ENCODE assay signal across 8 cellular contexts in the genomic region with DNA sequence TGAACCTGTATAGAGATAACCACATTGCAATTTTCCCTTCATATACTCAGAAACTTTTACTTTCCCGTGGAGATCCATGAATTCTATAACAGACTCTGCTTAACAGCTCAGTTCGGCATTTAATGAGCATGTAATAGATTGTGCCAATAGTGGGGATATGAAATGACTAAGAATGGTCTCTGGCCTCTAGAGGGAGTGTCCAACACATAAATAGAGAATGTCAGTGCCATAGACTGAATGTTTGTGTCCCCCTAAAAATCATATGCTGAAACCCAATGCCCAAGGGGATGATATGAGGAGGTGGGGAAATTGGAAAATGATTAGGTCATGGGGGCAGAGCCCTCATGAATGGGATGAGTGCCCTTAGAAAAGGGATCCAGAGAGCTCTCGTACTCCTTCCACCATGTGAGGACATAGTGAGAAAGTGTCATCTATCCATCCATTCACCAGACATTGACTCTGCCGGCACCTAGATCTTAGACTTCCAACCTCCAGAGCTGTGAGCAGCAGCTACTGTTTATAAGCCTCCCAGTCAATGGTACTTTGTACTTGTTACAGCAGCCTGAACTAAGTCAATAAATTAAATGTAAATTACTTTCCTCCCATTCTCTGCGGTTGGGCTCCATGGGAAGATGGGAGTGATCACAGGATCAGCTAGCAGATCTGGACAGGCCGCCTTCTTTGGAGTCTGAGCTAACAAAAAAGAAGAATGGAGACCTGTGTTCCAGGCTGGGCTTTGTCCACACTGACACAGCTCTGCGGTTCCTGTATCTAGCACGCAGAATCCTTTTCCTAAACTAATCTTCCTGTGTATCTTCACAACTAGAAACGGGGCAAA. TPM values are rescaled to one million over a fixed set of nuclear protein-coding genes. Genes with fewer than 3 reads are reported as not detected.
DNase-seq lines count a peak whose midpoint lies in the region; ATAC-seq and TF ChIP-seq lines count a peak whose summit lies in the region.

No MANE protein-coding gene starts in this region.

- H3K27ac Mint-ChIP-seq in endodermal cell: no peak overlapping the region
- H3K27ac Mint-ChIP-seq in stimulated activated effector memory CD8-positive, alpha-beta T cell treated with anti-CD3 and anti-CD28 coated beads, Interleukin-12 subunit alpha, Interleukin-12 subunit beta, amount 100 ng/mL, for 72 hours: no peak overlapping the region

- peak overlapping the region; percentile 70 to 87 (median 80); a peak in 21 of 22 replicates for H3K27ac ChIP-seq in BLaER1 treated with 17β-estradiol and CSF1 and Interleukin-3, amounts not matched to agents 10 nM and 100 nM
- H3K27ac ChIP-seq in endodermal cell (ENCODE audit: low read depth, low read length): no peak overlapping the region

- H4K20me1 ChIP-seq in BLaER1 treated with 17β-estradiol and CSF1 and Interleukin-3, amounts not matched to agents 10 nM and 100 nM: no peaks in the 10 kb centered on the region

- H3K9me3 ChIP-seq in BLaER1 treated with 17β-estradiol and CSF1 and Interleukin-3, amounts not matched to agents 10 nM and 100 nM (replicated peaks in 1 of 11): peaks cover 0 to 42% (median 9%) of the 10 kb centered on the region in 11 experiments; a peak in 13 of 22 replicates
- no peaks in the 10 kb centered on the region for H3K9me3 ChIP-seq in endodermal cell (ENCODE audit: control insufficient read depth, low read length)

- DNase-seq in NCI-H2107 (lab: John Stamatoyannopoulos, UW): peak; percentile 7
- DNase-seq in endodermal cell: no peak
- no peak for DNase-seq in stimulated activated effector memory CD8-positive, alpha-beta T cell treated with anti-CD3 and anti-CD28 coated beads, Interleukin-12 subunit alpha, Interleukin-12 subunit beta, amount 100 ng/mL, for 72 hours (ENCODE audit: low spot score in 2 of 2)
- DNase-seq in superior temporal gyrus (ENCODE audit: extremely low spot score): no peak
- no peak for DNase-seq in activated CD4-positive, CD25-positive, alpha-beta regulatory T cell (lab: John Stamatoyannopoulos, UW)
- no peak for DNase-seq in NK-92 treated with Interleukin-12 subunit alpha and Interleukin-12 subunit beta, amount 100 ng/mL, for 24 hours (lab: John Stamatoyannopoulos, UW)

- peak; percentile 56 for ATAC-seq in GM19455 (IDR thresholded peaks at IDR 0.05; ENCODE audit: unreplicated experiment)
- peak; percentile 60 for ATAC-seq in stimulated activated effector memory CD8-positive, alpha-beta T cell treated with anti-CD3 and anti-CD28 coated beads, Interleukin-12 subunit alpha, Interleukin-12 subunit beta, amount 100 ng/mL, for 72 hours

- H3K36me3 Mint-ChIP-seq in endodermal cell (ENCODE audit: low read depth): no peaks in the 10 kb centered on the region
- H3K36me3 Mint-ChIP-seq in stimulated activated effector memory CD8-positive, alpha-beta T cell treated with anti-CD3 and anti-CD28 coated beads, Interleukin-12 subunit alpha, Interleukin-12 subunit beta, amount 100 ng/mL, for 72 hours: peaks cover 1% of the 10 kb centered on the region

- peaks cover 0 to 7% (median 0%) of the 10 kb centered on the region in 11 experiments; a peak in 1 of 22 replicates for H3K36me3 ChIP-seq in BLaER1 treated with 17β-estradiol and CSF1 and Interleukin-3, amounts not matched to agents 10 nM and 100 nM
- no peaks in the 10 kb centered on the region for H3K36me3 ChIP-seq in endodermal cell (ENCODE audit: control insufficient read depth, insufficient read depth, low read length)

- WGBS in endodermal cell (ENCODE audit: insufficient coverage in 1 of 2, insufficient read length in 1 of 2), 2 experiments: 91 to 98% methylated on average over 5 to 9 of the region's 9 CpGs

- H3K9me3 Mint-ChIP-seq in endodermal cell: no peaks in the 10 kb centered on the region
- H3K9me3 Mint-ChIP-seq in stimulated activated effector memory CD8-positive, alpha-beta T cell treated with anti-CD3 and anti-CD28 coated beads, Interleukin-12 subunit alpha, Interleukin-12 subunit beta, amount 100 ng/mL, for 72 hours: no peaks in the 10 kb centered on the region

- H3K4me2 ChIP-seq in BLaER1 treated with 17β-estradiol and CSF1 and Interleukin-3, amounts not matched to agents 10 nM and 100 nM: peak overlapping the region; percentile 30 to 70 (median 54)

- peak; percentile 44 for TF ChIP-seq CTCF in endodermal cell (conservative IDR thresholded peaks at IDR 0.05)

- no peak overlapping the region for H3K4me3 ChIP-seq in BLaER1 treated with 17β-estradiol and CSF1 and Interleukin-3, amounts not matched to agents 10 nM and 100 nM
- no peak overlapping the region for H3K4me3 ChIP-seq in endodermal cell (ENCODE audit: low read length)

- H3K27me3 Mint-ChIP-seq in endodermal cell (ENCODE audit: insufficient read depth): no peaks in the 10 kb centered on the region

- no peak overlapping the region for H3K4me3 Mint-ChIP-seq in endodermal cell
- H3K4me3 Mint-ChIP-seq in stimulated activated effector memory CD8-positive, alpha-beta T cell treated with anti-CD3 and anti-CD28 coated beads, Interleukin-12 subunit alpha, Interleukin-12 subunit beta, amount 100 ng/mL, for 72 hours: no peak overlapping the region

- H3K27me3 ChIP-seq in BLaER1 treated with 17β-estradiol and CSF1 and Interleukin-3, amounts not matched to agents 10 nM and 100 nM: no peaks in the 10 kb centered on the region
- no peaks in the 10 kb centered on the region for H3K27me3 ChIP-seq in endodermal cell (ENCODE audit: control insufficient read depth, insufficient read depth, low read length, poor library complexity, severe bottlenecking)

- peak overlapping the region in 10 of 11 experiments; percentile 30 to 73 (median 60); a peak in 14 of 22 replicates for H3K9ac ChIP-seq in BLaER1 treated with 17β-estradiol and CSF1 and Interleukin-3, amounts not matched to agents 10 nM and 100 nM
- H3K9ac ChIP-seq in endodermal cell (ENCODE audit: extremely low read depth, low read length, poor library complexity, severe bottlenecking): no peak overlapping the region

- H3K4me1 Mint-ChIP-seq in endodermal cell: peaks cover 4% of the 10 kb centered on the region
- peaks cover under 1% of the 10 kb centered on the region for H3K4me1 Mint-ChIP-seq in stimulated activated effector memory CD8-positive, alpha-beta T cell treated with anti-CD3 and anti-CD28 coated beads, Interleukin-12 subunit alpha, Interleukin-12 subunit beta, amount 100 ng/mL, for 72 hours

- peaks cover 45 to 70% (median 58%) of the 10 kb centered on the region in 10 experiments for H3K4me1 ChIP-seq in BLaER1 treated with 17β-estradiol and CSF1 and Interleukin-3, amounts not matched to agents 10 nM and 100 nM
- H3K4me1 ChIP-seq in endodermal cell (ENCODE audit: control insufficient read depth, insufficient read depth, low read length): no peaks in the 10 kb centered on the region

RNA-seq across cellular contexts. Expression of gene HPSE, which starts 28.1 kb away (rescaled TPM):
- 1 to 10 TPM; 1.1 to 2.7 TPM for total RNA-seq in endodermal cell
- polyA plus RNA-seq in endodermal cell (2013, experiment 1 of 2): 0.18 TPM
- polyA plus RNA-seq in endodermal cell (2013, experiment 2 of 2): 0.17 TPM
